In genomic region chr11:65315204-65315865, GRCh38 we compare ENCODE assay signal across 8 cellular contexts. TPM values are rescaled to one million over a fixed set of nuclear protein-coding genes. Genes with fewer than 3 reads are reported as not detected.
DNase-seq lines count a peak whose midpoint lies in the region; ATAC-seq, FAIRE-seq and TF ChIP-seq lines count a peak whose summit lies in the region.

No MANE protein-coding gene starts in this region.

- H3K4me3 ChIP-seq in PC-3 (ENCODE audit: low read length) (peak overlapping the region; percentile 72), epithelial cell of proximal tubule (ENCODE audit: low read depth, low read length) (peak overlapping the region; percentile 96), mucosa of rectum (ENCODE audit: low read length in 2 of 2) (peak overlapping the region; percentile 77 to 82)

- H3K9ac ChIP-seq in PC-3 (ENCODE audit: low read length) (peak overlapping the region; percentile 84), mucosa of rectum (ENCODE audit: low read depth in 1 of 2, low read length in 2 of 2) (peak overlapping the region; percentile 65 to 79)

- ATAC-seq in PC-3 (peak; percentile 25), HG02571 (IDR thresholded peaks at IDR 0.05; ENCODE audit: unreplicated experiment) (no peak)

- peaks cover 55% of the 10 kb centered on the region for H3K79me2 ChIP-seq in PC-3 (ENCODE audit: low read length)

- no peaks in the 10 kb centered on the region for H3K9me3 ChIP-seq in PC-3 (ENCODE audit: low read length)
- no peaks in the 10 kb centered on the region for H3K9me3 ChIP-seq in mucosa of rectum (ENCODE audit: control insufficient read depth in 2 of 2, low read length in 2 of 2)

- H2AFZ ChIP-seq in PC-3 (ENCODE audit: low read length) = peak overlapping the region; percentile 65

- peaks cover 8% of the 10 kb centered on the region; the same call in 1 of the 2 replicates for H3K36me3 ChIP-seq in PC-3 (ENCODE audit: low read depth, low read length)
- H3K36me3 ChIP-seq in mucosa of rectum (ENCODE audit: control insufficient read depth in 2 of 2, insufficient read depth in 2 of 2, low read length in 2 of 2) = peaks cover 0 to under 1% of the 10 kb centered on the region in 2 donors

- H3K4me1 ChIP-seq in PC-3 (ENCODE audit: insufficient read depth, low read length) (peaks cover 36% of the 10 kb centered on the region), mucosa of rectum (ENCODE audit: control insufficient read depth in 2 of 2, insufficient read depth in 2 of 2, low read length in 2 of 2) (peaks cover 28 to 31% of the 10 kb centered on the region in 2 donors)

- peaks cover 5% of the 10 kb centered on the region for H3F3A ChIP-seq in PC-3 (ENCODE audit: low read length, unreplicated experiment)

- BruUV-seq in PC-3 (replicated peaks; lab: Mats Ljungman, UMichigan) = no TSS peak

- DNase-seq in GM10248 (ENCODE audit: extremely low spot score) = peak; percentile 88
- DNase-seq in HTR-8/SVneo (ENCODE audit: insufficient read length, low spot score) = peak; percentile 75
- DNase-seq in PC-3 = peak; percentile 82
- DNase-seq in activated T-cell treated with anti-CD3 and anti-CD28 coated beads, Interleukin-2, amount 50 U/mL, for 1 hour = peak; percentile 84
- DNase-seq in epithelial cell of proximal tubule (ENCODE audit: low read depth) = no peak
- peak; percentile 92 for DNase-seq in stimulated activated CD8-positive, alpha-beta memory T cell treated with anti-CD3 and anti-CD28 coated beads, Interleukin-4, amount 100 ng/mL, for 48 hours

- peak overlapping the region; percentile 94 for H3K4me2 ChIP-seq in PC-3 (ENCODE audit: low read length)

- intact Hi-C loops in PC-3 (cut with micrococcal nuclease) = loop anchor here (10.0 kb wide), 1 partner anchor 131 kb away; the partner anchor contains the start of gene CAPN1

- FAIRE-seq in HTR-8/SVneo (lab: Jason Lieb, UNC) = no peak

- POLR2A ChIA-PET in GM10248 (lab: Yijun Ruan, JAX) (interaction anchor here (0.7 to 2.8 kb wide), 2 partner anchors 41 to 187 kb away, joined by 3 to 10 read pairs; no protein-coding TSS in a partner anchor), PC-3 (lab: Charles Lee; ENCODE audit: unreplicated experiment) (interaction anchor here (0.7 to 1.6 kb wide), 5 partner anchors 13 to 40 kb away, joined by 3 to 10 read pairs (median 3); partner anchors contain the start of gene DPF2)

- CTCF ChIA-PET in GM10248 (lab: Yijun Ruan, JAX) (interaction anchor here (0.7 to 22.1 kb wide), 42 partner anchors 14 to 489 kb away, joined by 3 to 686 read pairs (median 5); partner anchors contain the start of genes CAPN1, DPF2, POLA2 and TIGD3), PC-3 (lab: Charles Lee) (interaction anchor here (0.9 to 4.3 kb wide), 4 partner anchors 15 to 41 kb away, joined by 5 to 266 read pairs (median 18); partner anchors contain the start of gene DPF2)

- no peaks in the 10 kb centered on the region for H3K27me3 ChIP-seq in PC-3 (ENCODE audit: low read length)
- H3K27me3 ChIP-seq in mucosa of rectum (ENCODE audit: control insufficient read depth in 2 of 2, insufficient read depth in 2 of 2, low read length in 2 of 2) = no peaks in the 10 kb centered on the region

- no peaks in the 10 kb centered on the region for H3K9me2 ChIP-seq in PC-3 (replicated peaks; ENCODE audit: low read length)

- peak overlapping the region; percentile 87 for H3K27ac ChIP-seq in PC-3 (ENCODE audit: low read length)
- peak overlapping the region; percentile 88 to 92 for H3K27ac ChIP-seq in mucosa of rectum (ENCODE audit: low read depth in 2 of 2, low read length in 2 of 2)

- TF ChIP-seq CTCF in GM10248 (IDR thresholded peaks at IDR 0.05; ENCODE audit: control extremely low read depth, extremely low read depth, low read depth, missing control alignments) (peak; percentile 93), PC-3 (conservative IDR thresholded peaks at IDR 0.05; ENCODE audit: low read depth, low read length) (peak; percentile 99), epithelial cell of proximal tubule (conservative IDR thresholded peaks at IDR 0.05; ENCODE audit: low read depth, low read length) (peak; percentile 87)

- H4K20me1 ChIP-seq in PC-3 (ENCODE audit: low read length) = peaks cover 9% of the 10 kb centered on the region

RNA-seq across cellular contexts. Expression of gene CDC42EP2, which starts 0.7 kb away (rescaled TPM):
- total RNA-seq in PC-3 (2014; rRNA removed) (16.6 and 25.7 TPM in 2 replicates), epithelial cell of proximal tubule (18.6 and 23.1 TPM in 2 replicates)

RNA-seq across cellular contexts. Expression of gene DPF2, which starts 18.3 kb away (rescaled TPM):
- 45.8 and 63.1 TPM in 2 replicates for total RNA-seq in PC-3 (2014; rRNA removed)
- 34.9 and 44.1 TPM in 2 replicates for total RNA-seq in epithelial cell of proximal tubule

RNA-seq across cellular contexts. Expression of gene TIGD3, which starts 39.2 kb away (rescaled TPM):
- total RNA-seq in PC-3 (2014; rRNA removed) = 1.3 and 1.6 TPM in 2 replicates
- 0.75 and 1.2 TPM in 2 replicates for total RNA-seq in epithelial cell of proximal tubule

RNA-seq across cellular contexts. Expression of gene POLA2, which starts 53.6 kb away (rescaled TPM):
- total RNA-seq in PC-3 (2014; rRNA removed) (29.0 and 39.7 TPM in 2 replicates), epithelial cell of proximal tubule (30.2 and 42.9 TPM in 2 replicates)
